ENCODE assay signal across 8 cellular contexts in genomic region chr4:48173055-48173991, GRCh38. TPM values are rescaled to one million over a fixed set of nuclear protein-coding genes. Genes with fewer than 3 reads are reported as not detected.
DNase-seq lines count a peak whose midpoint lies in the region; ATAC-seq, FAIRE-seq and TF ChIP-seq lines count a peak whose summit lies in the region.

No MANE protein-coding gene starts in this region.

- H3K9me3 Mint-ChIP-seq in astrocyte (ENCODE audit: unreplicated experiment) = peaks cover 4% of the 10 kb centered on the region
- peaks cover 0 to 9% (median 3%) of the 10 kb centered on the region in 11 donors for H3K9me3 Mint-ChIP-seq in naive thymus-derived CD4-positive, alpha-beta T cell
- H3K9me3 Mint-ChIP-seq in activated CD8-positive, alpha-beta T cell treated with anti-CD3 and anti-CD28 coated beads for 36 hours = peaks cover 6% of the 10 kb centered on the region

- no peak for TF ChIP-seq POLR2A in Peyer's patch (IDR thresholded peaks at IDR 0.05)

- H3K79me2 ChIP-seq in astrocyte (ENCODE audit: insufficient read depth, low read length) = no peaks in the 10 kb centered on the region

- no peak for TF ChIP-seq CTCF in astrocyte (IDR thresholded peaks at IDR 0.05; ENCODE audit: insufficient read depth, low read depth, low read length)
- no peak for TF ChIP-seq CTCF in activated CD8-positive, alpha-beta T cell treated with anti-CD3 and anti-CD28 coated beads for 36 hours (IDR thresholded peaks at IDR 0.05)
- TF ChIP-seq CTCF in Peyer's patch (IDR thresholded peaks at IDR 0.05) = no peak

- no peaks in the 10 kb centered on the region for H3K27me3 ChIP-seq in BLaER1 treated with 17β-estradiol and CSF1 and Interleukin-3, amounts not matched to agents 10 nM and 100 nM
- H3K27me3 ChIP-seq in astrocyte (ENCODE audit: insufficient read depth, low read length) (no peaks in the 10 kb centered on the region), Peyer's patch (no peaks in the 10 kb centered on the region)
- no peaks in the 10 kb centered on the region for H3K27me3 ChIP-seq in naive thymus-derived CD4-positive, alpha-beta T cell (ENCODE audit: control insufficient read depth in 2 of 2, insufficient read depth in 2 of 2, low read length in 2 of 2)

- peak overlapping the region in 7 of 11 experiments; percentile 17 to 64 (median 53); a peak in 13 of 22 replicates for H3K4me2 ChIP-seq in BLaER1 treated with 17β-estradiol and CSF1 and Interleukin-3, amounts not matched to agents 10 nM and 100 nM
- peak overlapping the region; percentile 69 for H3K4me2 ChIP-seq in astrocyte (ENCODE audit: low read length)

- H3K4me1 ChIP-seq in BLaER1 treated with 17β-estradiol and CSF1 and Interleukin-3, amounts not matched to agents 10 nM and 100 nM = peaks cover 0 to 68% (median 41%) of the 10 kb centered on the region in 10 experiments; a peak in 14 of 20 replicates
- H3K4me1 ChIP-seq in astrocyte (ENCODE audit: insufficient read depth, low read length) (peaks cover 15% of the 10 kb centered on the region), Peyer's patch (no peaks in the 10 kb centered on the region)
- no peaks in the 10 kb centered on the region for H3K4me1 ChIP-seq in naive thymus-derived CD4-positive, alpha-beta T cell (ENCODE audit: control insufficient read depth in 2 of 2, insufficient read depth in 2 of 2, low read length in 2 of 2)

- peak overlapping the region; percentile 57 for H2AFZ ChIP-seq in astrocyte (ENCODE audit: low read depth, low read length)

- ATAC-seq in GM19438 (IDR thresholded peaks at IDR 0.05; ENCODE audit: low read depth, unreplicated experiment) (peak; percentile 69), HG03432 (IDR thresholded peaks at IDR 0.05; ENCODE audit: unreplicated experiment) (peak; percentile 83)
- ATAC-seq in naive thymus-derived CD4-positive, alpha-beta T cell = peak; percentile 46
- no peak for ATAC-seq in activated CD8-positive, alpha-beta T cell treated with anti-CD3 and anti-CD28 coated beads for 36 hours

- peaks cover 10 to 27% (median 11%) of the 10 kb centered on the region in 11 experiments; a peak in 21 of 22 replicates for H3K9me3 ChIP-seq in BLaER1 treated with 17β-estradiol and CSF1 and Interleukin-3, amounts not matched to agents 10 nM and 100 nM (replicated peaks in 1 of 11)
- H3K9me3 ChIP-seq in astrocyte (ENCODE audit: insufficient read depth, low read depth, low read length) (peaks cover 3% of the 10 kb centered on the region), Peyer's patch (no peaks in the 10 kb centered on the region)
- no peaks in the 10 kb centered on the region for H3K9me3 ChIP-seq in naive thymus-derived CD4-positive, alpha-beta T cell (ENCODE audit: control insufficient read depth in 2 of 3, low read length in 3 of 3)

- peak overlapping the region in 9 of 11 experiments; percentile 6 to 63 (median 52); a peak in 16 of 22 replicates for H3K27ac ChIP-seq in BLaER1 treated with 17β-estradiol and CSF1 and Interleukin-3, amounts not matched to agents 10 nM and 100 nM
- H3K27ac ChIP-seq in astrocyte (ENCODE audit: low read depth, low read length) (peak overlapping the region; percentile 68), Peyer's patch (no peak overlapping the region)
- no peak overlapping the region for H3K27ac ChIP-seq in naive thymus-derived CD4-positive, alpha-beta T cell (ENCODE audit: low read depth, low read length)

- peak; percentile 70 for FAIRE-seq in astrocyte (lab: Jason Lieb, UNC)

- peak overlapping the region in 2 of 11 experiments; percentile 14 to 25; a peak in 3 of 22 replicates for H3K9ac ChIP-seq in BLaER1 treated with 17β-estradiol and CSF1 and Interleukin-3, amounts not matched to agents 10 nM and 100 nM
- H3K9ac ChIP-seq in astrocyte (ENCODE audit: low read length) = no peak overlapping the region

- no peak overlapping the region for H3K4me3 Mint-ChIP-seq in astrocyte (ENCODE audit: unreplicated experiment)
- no peak overlapping the region for H3K4me3 Mint-ChIP-seq in naive thymus-derived CD4-positive, alpha-beta T cell
- H3K4me3 Mint-ChIP-seq in activated CD8-positive, alpha-beta T cell treated with anti-CD3 and anti-CD28 coated beads for 36 hours = no peak overlapping the region

- no peaks in the 10 kb centered on the region for H3K27me3 Mint-ChIP-seq in astrocyte (ENCODE audit: low read depth, unreplicated experiment)
- no peaks in the 10 kb centered on the region for H3K27me3 Mint-ChIP-seq in naive thymus-derived CD4-positive, alpha-beta T cell
- H3K27me3 Mint-ChIP-seq in activated CD8-positive, alpha-beta T cell treated with anti-CD3 and anti-CD28 coated beads for 36 hours = no peaks in the 10 kb centered on the region

- peaks cover 0 to 28% (median 0%) of the 10 kb centered on the region in 11 experiments; a peak in 4 of 22 replicates for H4K20me1 ChIP-seq in BLaER1 treated with 17β-estradiol and CSF1 and Interleukin-3, amounts not matched to agents 10 nM and 100 nM
- no peaks in the 10 kb centered on the region for H4K20me1 ChIP-seq in astrocyte (ENCODE audit: insufficient read depth, low read length)

- no peaks in the 10 kb centered on the region for H3K36me3 Mint-ChIP-seq in astrocyte (ENCODE audit: low read depth, unreplicated experiment)
- H3K36me3 Mint-ChIP-seq in naive thymus-derived CD4-positive, alpha-beta T cell = peaks cover 0 to 29% (median 5%) of the 10 kb centered on the region in 5 donors
- H3K36me3 Mint-ChIP-seq in activated CD8-positive, alpha-beta T cell treated with anti-CD3 and anti-CD28 coated beads for 36 hours (ENCODE audit: low read depth) = peaks cover 4% of the 10 kb centered on the region

- peaks cover 28 to 100% (median 73%) of the 10 kb centered on the region in 11 experiments for H3K36me3 ChIP-seq in BLaER1 treated with 17β-estradiol and CSF1 and Interleukin-3, amounts not matched to agents 10 nM and 100 nM
- H3K36me3 ChIP-seq in astrocyte (ENCODE audit: insufficient read depth, low read length) = no peaks in the 10 kb centered on the region
- H3K36me3 ChIP-seq in naive thymus-derived CD4-positive, alpha-beta T cell (ENCODE audit: control insufficient read depth in 2 of 3, insufficient read depth in 3 of 3, low read length in 3 of 3) = no peaks in the 10 kb centered on the region
- H3K36me3 ChIP-seq in Peyer's patch = no peaks in the 10 kb centered on the region

- peak overlapping the region; percentile 95 for H3K27ac Mint-ChIP-seq in astrocyte (ENCODE audit: unreplicated experiment)
- H3K27ac Mint-ChIP-seq in naive thymus-derived CD4-positive, alpha-beta T cell = no peak overlapping the region
- H3K27ac Mint-ChIP-seq in activated CD8-positive, alpha-beta T cell treated with anti-CD3 and anti-CD28 coated beads for 36 hours = no peak overlapping the region

- no peak overlapping the region for H3K4me3 ChIP-seq in BLaER1 treated with 17β-estradiol and CSF1 and Interleukin-3, amounts not matched to agents 10 nM and 100 nM
- H3K4me3 ChIP-seq in astrocyte (ENCODE audit: insufficient read depth, low read depth, low read length) (no peak overlapping the region), Peyer's patch (no peak overlapping the region)
- no peak overlapping the region for H3K4me3 ChIP-seq in naive thymus-derived CD4-positive, alpha-beta T cell (ENCODE audit: low read length)

- POLR2A ChIA-PET in naive thymus-derived CD4-positive, alpha-beta T cell (lab: Charles Lee) = no interaction called here
- POLR2A ChIA-PET in activated CD8-positive, alpha-beta T cell treated with anti-CD3 and anti-CD28 coated beads for 36 hours (lab: Charles Lee) = interaction anchor here (0.6 kb wide), 1 partner anchor 135 kb away, joined by 4 read pairs; no protein-coding TSS in a partner anchor

- CTCF ChIA-PET in naive thymus-derived CD4-positive, alpha-beta T cell (lab: Charles Lee) = no interaction called here
- CTCF ChIA-PET in activated CD8-positive, alpha-beta T cell treated with anti-CD3 and anti-CD28 coated beads for 36 hours (lab: Charles Lee) = interaction anchor here (1.1 to 1.4 kb wide), 2 partner anchors 102 to 139 kb away, joined by 3 to 4 read pairs; no protein-coding TSS in a partner anchor

- peak; percentile 25 for DNase-seq in astrocyte (ENCODE audit: low read depth)
- no peak for DNase-seq in naive thymus-derived CD4-positive, alpha-beta T cell
- no peak for DNase-seq in activated CD8-positive, alpha-beta T cell treated with anti-CD3 and anti-CD28 coated beads for 36 hours
- no peak for DNase-seq in Peyer's patch
- no peak for DNase-seq in putamen (ENCODE audit: low spot score)

- intact Hi-C loops in naive thymus-derived CD4-positive, alpha-beta T cell (cut with micrococcal nuclease) = no loop called here
- intact Hi-C loops in activated CD8-positive, alpha-beta T cell treated with anti-CD3 and anti-CD28 coated beads for 36 hours (cut with micrococcal nuclease) = no loop called here

- H3K4me1 Mint-ChIP-seq in astrocyte (ENCODE audit: low read depth, unreplicated experiment) = peaks cover 30% of the 10 kb centered on the region
- peaks cover 0 to 12% (median 0%) of the 10 kb centered on the region in 7 donors for H3K4me1 Mint-ChIP-seq in naive thymus-derived CD4-positive, alpha-beta T cell
- peaks cover 28% of the 10 kb centered on the region for H3K4me1 Mint-ChIP-seq in activated CD8-positive, alpha-beta T cell treated with anti-CD3 and anti-CD28 coated beads for 36 hours (ENCODE audit: low read depth)

RNA-seq across cellular contexts. Expression of gene TXK, which starts 39.3 kb away (rescaled TPM):
- total RNA-seq in astrocyte (0.50 TPM in 1 of 2 replicates, not detected in the other), Peyer's patch (10 to 100 TPM in 2 of 4 donors, 1 to 10 TPM in 2; 3.9 to 33.0 (median 9.5) TPM)
- 100 to 1,000 TPM in 4 of 5 experiments, 10 to 100 TPM in 1; 35.5 to 128 (median 117) TPM for total RNA-seq in naive thymus-derived CD4-positive, alpha-beta T cell
- polyA plus RNA-seq in naive thymus-derived CD4-positive, alpha-beta T cell = 10 to 100 TPM; 56.6 to 80.9 TPM
- total RNA-seq in activated CD8-positive, alpha-beta T cell treated with anti-CD3 and anti-CD28 coated beads for 36 hours = 10 to 100 TPM; 20.6 to 23.5 TPM

Comparison
In these comparisons a context has a peak if more than half of its experiments do, and no peak if none do; other contexts are left out.
1. H3K27ac ChIP-seq: peak in BLaER1 treated with 17β-estradiol and CSF1 and Interleukin-3, amounts not matched to agents 10 nM and 100 nM (9 of 11) and astrocyte (single experiment); none in naive thymus-derived CD4-positive, alpha-beta T cell (single experiment) and Peyer's patch (0 of 4).